In the genomic region with DNA sequence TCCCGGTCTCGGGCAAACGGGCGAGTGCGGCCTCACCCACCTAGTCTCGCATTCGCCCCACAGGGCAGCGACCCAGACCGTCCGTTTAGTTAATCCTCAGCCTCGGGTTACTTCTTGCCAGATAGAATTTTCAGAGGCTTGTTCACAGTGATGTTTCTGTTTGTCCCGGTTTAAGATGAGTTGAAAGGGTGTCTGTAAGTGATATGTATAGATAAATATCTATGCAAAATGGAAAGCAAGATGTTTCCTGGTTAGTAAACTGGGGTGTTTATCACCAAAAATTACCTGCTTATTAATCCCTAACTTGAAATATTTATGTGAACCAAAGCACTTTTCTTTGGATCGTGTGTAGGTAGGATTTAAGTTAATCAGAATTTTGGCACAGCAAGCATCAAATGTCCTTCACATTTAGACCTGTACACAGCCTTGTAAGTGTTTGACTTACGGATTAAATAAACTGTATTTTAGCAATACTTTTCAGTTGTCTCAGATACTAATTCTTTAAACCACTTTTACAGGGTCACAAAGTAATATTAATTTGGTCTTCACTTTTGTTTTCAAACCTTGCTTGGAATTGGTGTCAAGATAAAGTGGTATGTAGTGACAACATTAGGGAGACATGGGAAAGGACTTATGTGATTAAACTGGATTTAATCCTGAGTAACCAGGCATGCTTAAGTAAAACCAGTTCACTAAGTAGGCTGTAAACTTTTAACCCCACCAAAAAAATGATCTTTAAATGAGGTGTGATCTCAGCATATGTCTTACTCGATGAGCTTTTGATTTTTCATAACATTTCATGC, we compare ENCODE assay signal across 8 cellular contexts. TPM values are rescaled to one million over a fixed set of nuclear protein-coding genes. Genes with fewer than 3 reads are reported as not detected.
DNase-seq lines count a peak whose midpoint lies in the region; ATAC-seq and TF ChIP-seq lines count a peak whose summit lies in the region.

No MANE protein-coding gene starts in this region.

- H3K9me3 ChIP-seq in sigmoid colon = no peaks in the 10 kb centered on the region

- H3K4me1 Mint-ChIP-seq in activated CD4-positive, alpha-beta memory T cell treated with anti-CD3 and anti-CD28 coated beads, Interleukin-2, amount 10 ng/mL, durations not matched to agents 7 days and 5 days = peaks cover 42% of the 10 kb centered on the region

- TF ChIP-seq CTCF in AG10803 (conservative IDR thresholded peaks at IDR 0.05; ENCODE audit: low read length) (no peak), sigmoid colon (IDR thresholded peaks at IDR 0.05) (no peak)

- no peak for ATAC-seq in activated CD4-positive, CD25-positive, alpha-beta regulatory T cell treated with anti-CD3 and anti-CD28 coated beads, Interleukin-2, amount 50 U/mL, for 24 hours
- no peak for ATAC-seq in GM19467 (IDR thresholded peaks at IDR 0.05; ENCODE audit: unreplicated experiment)

- POLR2A ChIA-PET in activated CD4-positive, alpha-beta memory T cell treated with anti-CD3 and anti-CD28 coated beads, Interleukin-2, amount 10 ng/mL, durations not matched to agents 7 days and 5 days (lab: Charles Lee) = interaction anchor here (0.9 to 1.1 kb wide), 3 partner anchors 140 to 384 kb away, joined by 3 to 5 read pairs (median 4); no protein-coding TSS in a partner anchor

- no peak for TF ChIP-seq EP300 in sigmoid colon (IDR thresholded peaks at IDR 0.05)

- CTCF ChIA-PET in activated CD4-positive, alpha-beta memory T cell treated with anti-CD3 and anti-CD28 coated beads, Interleukin-2, amount 10 ng/mL, durations not matched to agents 7 days and 5 days (lab: Charles Lee) = interaction anchor here (1.0 kb wide), 1 partner anchor 8 kb away, joined by 3 read pairs; no protein-coding TSS in a partner anchor

- intact Hi-C loops in sigmoid colon (cut with DNase I) = loop anchor here (10.0 kb wide), 2 partner anchors 1029 to 1101 kb away; a partner anchor contains a TSS

- H3K9me3 Mint-ChIP-seq in activated CD4-positive, alpha-beta memory T cell treated with anti-CD3 and anti-CD28 coated beads, Interleukin-2, amount 10 ng/mL, durations not matched to agents 7 days and 5 days = no peaks in the 10 kb centered on the region

- peaks cover 22% of the 10 kb centered on the region for H3K36me3 Mint-ChIP-seq in activated CD4-positive, alpha-beta memory T cell treated with anti-CD3 and anti-CD28 coated beads, Interleukin-2, amount 10 ng/mL, durations not matched to agents 7 days and 5 days (ENCODE audit: low read depth)

- peak overlapping the region; percentile 95 for H3K27ac Mint-ChIP-seq in activated CD4-positive, alpha-beta memory T cell treated with anti-CD3 and anti-CD28 coated beads, Interleukin-2, amount 10 ng/mL, durations not matched to agents 7 days and 5 days

- H3K4me3 ChIP-seq in AG10803 (ENCODE audit: low read length) (peak overlapping the region; percentile 86), sigmoid colon (peak overlapping the region; percentile 63 to 78 (median 76))

- DNase-seq in AG10803 (ENCODE audit: low read depth) (peak; percentile 18), HCEC 1CT (peak; percentile 55), glomerular visceral epithelial cell (ENCODE audit: extremely low spot score) (peak; percentile 13), sigmoid colon (no peak), GM19240 (ENCODE audit: insufficient read length, low spot score) (no peak)
- DNase-seq in activated CD4-positive, alpha-beta memory T cell treated with anti-CD3 and anti-CD28 coated beads, Interleukin-2, amount 10 ng/mL, durations not matched to agents 7 days and 5 days = no peak

- peaks cover 0 to 41% (median 29%) of the 10 kb centered on the region in 4 donors for H3K4me1 ChIP-seq in sigmoid colon

- WGBS in sigmoid colon, 2 donors = 1 to 2% methylated on average over 15 of the region's 15 CpGs

- peak overlapping the region; percentile 99 for H3K4me3 Mint-ChIP-seq in activated CD4-positive, alpha-beta memory T cell treated with anti-CD3 and anti-CD28 coated beads, Interleukin-2, amount 10 ng/mL, durations not matched to agents 7 days and 5 days

- no peak for TF ChIP-seq POLR2A in sigmoid colon (IDR thresholded peaks at IDR 0.05)

- no peaks in the 10 kb centered on the region for H3K27me3 ChIP-seq in sigmoid colon

- H3K36me3 ChIP-seq in sigmoid colon = peaks cover 0 to 6% (median 0%) of the 10 kb centered on the region in 4 donors

- peaks cover 10% of the 10 kb centered on the region for H3K27me3 Mint-ChIP-seq in activated CD4-positive, alpha-beta memory T cell treated with anti-CD3 and anti-CD28 coated beads, Interleukin-2, amount 10 ng/mL, durations not matched to agents 7 days and 5 days

- peak overlapping the region; percentile 93 to 98 (median 95) for H3K27ac ChIP-seq in sigmoid colon

RNA-seq across cellular contexts. Expression of a gene that starts 0.9 kb away (rescaled TPM):
- total RNA-seq in activated CD4-positive, alpha-beta memory T cell treated with anti-CD3 and anti-CD28 coated beads, Interleukin-2, amount 10 ng/mL, durations not matched to agents 7 days and 5 days = 10 to 100 TPM; 14.9 to 15.5 TPM
- 10 to 100 TPM; 16.0 to 24.4 (median 18.1) TPM for total RNA-seq in sigmoid colon
- polyA plus RNA-seq in sigmoid colon = 10 to 100 TPM; 15.3 to 21.0 (median 15.6) TPM

Comparison
In these comparisons a context has a peak if more than half of its experiments do, and no peak if none do; other contexts are left out.
1. DNase-seq: peak in AG10803 (single experiment), HCEC 1CT (single experiment) and glomerular visceral epithelial cell (single experiment); none in activated CD4-positive, alpha-beta memory T cell treated with anti-CD3 and anti-CD28 coated beads, Interleukin-2, amount 10 ng/mL, durations not matched to agents 7 days and 5 days (single experiment), sigmoid colon (single experiment) and GM19240 (single experiment).